Comparison of ENCODE assay signal across 9 cellular contexts in the genomic region with DNA sequence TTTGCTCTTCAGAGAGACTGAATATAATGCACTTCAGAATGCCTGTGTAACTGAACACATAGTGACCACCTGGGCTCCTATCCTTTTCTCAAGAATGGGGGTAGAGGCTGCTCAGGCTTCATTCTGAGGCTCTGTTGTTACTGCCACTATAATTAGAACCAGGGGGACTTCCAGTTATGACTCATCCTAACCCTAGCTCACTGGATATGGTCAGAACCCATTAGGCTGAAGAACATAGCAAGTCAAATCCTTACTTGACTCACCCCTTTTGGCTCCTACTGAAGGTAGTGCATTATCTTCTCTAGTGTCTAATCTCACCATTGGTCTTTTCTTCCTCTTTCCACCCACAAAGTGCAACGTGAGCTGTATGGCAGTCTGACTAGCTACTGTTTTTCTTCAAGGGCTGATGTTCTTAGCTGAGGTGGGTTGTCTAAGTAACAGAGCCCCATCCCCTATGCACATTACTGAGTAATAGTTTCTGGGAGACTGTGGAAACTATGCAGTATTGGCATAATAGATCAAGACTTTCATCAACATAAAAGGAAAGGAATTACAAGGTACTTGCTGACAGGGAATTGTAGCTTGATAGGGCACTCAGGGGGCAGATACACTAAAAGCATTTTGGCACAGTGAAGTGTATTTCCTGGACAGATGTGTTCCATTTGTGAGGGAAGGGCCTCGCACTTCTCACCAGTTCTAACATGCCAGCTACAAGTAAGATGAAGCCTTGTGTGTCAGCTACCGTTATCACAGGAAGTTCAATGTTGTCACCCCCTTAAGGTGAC.
DNase-seq lines count a peak whose midpoint lies in the region; ATAC-seq and TF ChIP-seq lines count a peak whose summit lies in the region.
"Had no signal": no experiment of that assay in that cellular context is flagged by ENCODE, and none has a peak within 500 bp of the region (broad histone marks: within the 10 kb centered on the region; RNA-seq: fewer than 3 reads in every experiment).

No MANE protein-coding gene starts in this region.

- DNase-seq in AG08395 (ENCODE audit: low spot score) = peak; percentile 67
- peak; percentile 13 to 29 for DNase-seq in NOMO-1 (lab: John Stamatoyannopoulos, UW; ENCODE audit: unreplicated experiment in 2 of 2)
- no peak for DNase-seq in effector memory CD8-positive, alpha-beta T cell
- peak; percentile 36 for DNase-seq in smooth muscle cell of the brain vasculature (ENCODE audit: low read depth, low spot score)
- DNase-seq in NCI-H82 (lab: John Stamatoyannopoulos, UW) = no peak
- DNase-seq in lower leg skin (ENCODE audit: low spot score in 2 of 2) = no peak

- WGBS in lower leg skin, 2 donors = 13 to 18% methylated on average over 3 of the region's 3 CpGs

- no peak for TF ChIP-seq POLR2A in lower leg skin (IDR thresholded peaks at IDR 0.05)

- no peaks in the 10 kb centered on the region for H3K27me3 Mint-ChIP-seq in effector memory CD8-positive, alpha-beta T cell

- ATAC-seq in GM18508 (IDR thresholded peaks at IDR 0.05; ENCODE audit: insufficient read depth, unreplicated experiment) (peak; percentile 96), HG02885 (IDR thresholded peaks at IDR 0.05; ENCODE audit: poor library complexity, unreplicated experiment) (peak; percentile 97)
- peak; percentile 40 for ATAC-seq in effector memory CD8-positive, alpha-beta T cell (replicated peaks)

- H3K9me3 Mint-ChIP-seq in effector memory CD8-positive, alpha-beta T cell = peaks cover 4 to 7% of the 10 kb centered on the region in 2 donors

- no peak overlapping the region for H3K4me3 ChIP-seq in lower leg skin (ENCODE audit: low read depth, poor library complexity, severe bottlenecking)
- H3K4me3 ChIP-seq: lung had no signal

- no peaks in the 10 kb centered on the region for H3K4me1 Mint-ChIP-seq in effector memory CD8-positive, alpha-beta T cell (ENCODE audit: low read depth in 2 of 2)

- H3K27ac Mint-ChIP-seq in effector memory CD8-positive, alpha-beta T cell = no peak overlapping the region

- no peak for TF ChIP-seq CTCF in lower leg skin (IDR thresholded peaks at IDR 0.05)

- no peaks in the 10 kb centered on the region for H3K36me3 Mint-ChIP-seq in effector memory CD8-positive, alpha-beta T cell (ENCODE audit: insufficient read depth)

- intact Hi-C loops in lower leg skin (cut with DNase I; ENCODE audit: low total_unique reads) = no loop called here

- no peak overlapping the region for H3K4me3 Mint-ChIP-seq in effector memory CD8-positive, alpha-beta T cell

Comparison
In these comparisons a context has a peak if more than half of its experiments do, and no peak if none do; other contexts are left out.
1. DNase-seq: peak in AG08395 (single experiment), NOMO-1 (2 of 2) and smooth muscle cell of the brain vasculature (single experiment); none in effector memory CD8-positive, alpha-beta T cell (0 of 3), NCI-H82 (single experiment) and lower leg skin (0 of 2).
2. ATAC-seq: peak in every context shown above with its lines; median percentile 97 in HG02885; 96 in GM18508; 40 in effector memory CD8-positive, alpha-beta T cell.